ENCODE assay signal across 9 cellular contexts in genomic region chr12:52903855-52904508, GRCh38. TPM values are rescaled to one million over a fixed set of nuclear protein-coding genes. Genes with fewer than 3 reads are reported as not detected.
A peak's percentile ranks its signal among the peaks of the same experiment; 100 is the strongest.
DNase-seq lines count a peak whose midpoint lies in the region; ATAC-seq, FAIRE-seq and TF ChIP-seq lines count a peak whose summit lies in the region.
"Had no signal": no experiment of that assay in that cellular context is flagged by ENCODE, and none has a peak within 500 bp of the region (broad histone marks: within the 10 kb centered on the region; RNA-seq: fewer than 3 reads in every experiment).

No MANE protein-coding gene starts in this region.

- in situ Hi-C loops in HepG2 (cut with HindIII; ENCODE audit: extremely low pct_ligation_motif_present, low pct_unique_long_range_greater_than_20kb) = no loop called here

- peak overlapping the region; percentile 65 for H3K4me2 ChIP-seq in HepG2 (ENCODE audit: low read depth, low read length)

- peaks cover 14 to 32% of the 10 kb centered on the region in 2 experiments for H3K36me3 ChIP-seq in HepG2 (replicated peaks in 1 of 2; ENCODE audit: control insufficient read depth in 1 of 2, insufficient read depth in 2 of 2, low read length in 2 of 2)
- H3K36me3 ChIP-seq: SJSA1 had no signal

- POLR2A ChIA-PET in MCF 10A (lab: Yijun Ruan, JAX) = interaction anchor here (0.6 to 9.9 kb wide), 12 partner anchors 8 to 1878 kb away, joined by 3 to 159 read pairs (median 6); partner anchors contain the start of genes EIF4B, KRT18, KRT5 and SLC11A2
- POLR2A ChIA-PET in HepG2 (lab: Yijun Ruan, JAX) = interaction anchor here (0.5 to 18.0 kb wide), 22 partner anchors 9 to 107 kb away, joined by 3 to 465 read pairs (median 14); partner anchors contain the start of genes EIF4B and KRT18

- TF ChIP-seq CTCF in MCF 10A (IDR thresholded peaks at IDR 0.05; ENCODE audit: unreplicated experiment) = no peak
- no peak for TF ChIP-seq CTCF in HepG2 (CRISPR knock-in tag; IDR thresholded peaks at IDR 0.05)

- peak; percentile 43 for DNase-seq in RKO (ENCODE audit: low spot score)
- DNase-seq in MCF 10A (ENCODE audit: unreplicated experiment) = peak; percentile 68
- peak; percentile 87 for DNase-seq in HepG2 (ENCODE audit: low spot score)

- peak overlapping the region; percentile 98 for H3K27ac ChIP-seq in HepG2 (ENCODE audit: extremely low read length, insufficient read depth, low read length)
- H3K27ac ChIP-seq: SJSA1 had no signal

- H3K27me3 Mint-ChIP-seq in MCF 10A (ENCODE audit: insufficient read depth, unreplicated experiment) = no peaks in the 10 kb centered on the region
- no peaks in the 10 kb centered on the region for H3K27me3 Mint-ChIP-seq in stimulated activated naive CD8-positive, alpha-beta T cell treated with anti-CD3 and anti-CD28 coated beads, Interleukin-15, Interleukin-2, amounts not matched to agents 100 ng/mL and 50 ng/mL, for 24 hours

- H3K9me3 ChIP-seq in HepG2 (ENCODE audit: low read length) = no peaks in the 10 kb centered on the region
- H3K9me3 ChIP-seq: SJSA1 had no signal

- ATAC-seq in HG03045 (IDR thresholded peaks at IDR 0.05; ENCODE audit: unreplicated experiment) = peak; percentile 36
- ATAC-seq in HepG2 = peak; percentile 60
- no peak for ATAC-seq in GM19035 (IDR thresholded peaks at IDR 0.05; ENCODE audit: unreplicated experiment)
- no peak for ATAC-seq in HG02970 (IDR thresholded peaks at IDR 0.05; ENCODE audit: low FRiP score, unreplicated experiment)

- no peaks in the 10 kb centered on the region for H3K9me3 Mint-ChIP-seq in MCF 10A (ENCODE audit: unreplicated experiment)
- no peaks in the 10 kb centered on the region for H3K9me3 Mint-ChIP-seq in stimulated activated naive CD8-positive, alpha-beta T cell treated with anti-CD3 and anti-CD28 coated beads, Interleukin-15, Interleukin-2, amounts not matched to agents 100 ng/mL and 50 ng/mL, for 24 hours

- peak overlapping the region; percentile 100 for H3K9ac ChIP-seq in HepG2 (ENCODE audit: insufficient read depth, low read depth, low read length)

- peak overlapping the region; percentile 76 for H3K4me3 Mint-ChIP-seq in MCF 10A (ENCODE audit: unreplicated experiment)
- peak overlapping the region; percentile 62 for H3K4me3 Mint-ChIP-seq in stimulated activated naive CD8-positive, alpha-beta T cell treated with anti-CD3 and anti-CD28 coated beads, Interleukin-15, Interleukin-2, amounts not matched to agents 100 ng/mL and 50 ng/mL, for 24 hours

- WGBS in HepG2 (ENCODE audit: low lambda C conversion rate) = under 1% methylated on average over 26 of the region's 31 CpGs

- H2AFZ ChIP-seq in HepG2 (ENCODE audit: low read length) = no peak overlapping the region

- CTCF ChIA-PET in MCF 10A (lab: Yijun Ruan, JAX) = interaction anchor here (0.6 to 5.1 kb wide), 9 partner anchors 8 to 688 kb away, joined by 3 to 50 read pairs (median 8); partner anchors contain the start of gene EIF4B
- CTCF ChIA-PET in HepG2 (lab: Yijun Ruan, JAX; ENCODE audit: low intra/inter-chr PET ratio, low total read pairs) = interaction anchor here (1.0 to 3.6 kb wide), 5 partner anchors 17 to 76 kb away, joined by 3 to 50 read pairs (median 8); no protein-coding TSS in a partner anchor

- H3K36me3 Mint-ChIP-seq in MCF 10A (ENCODE audit: insufficient read depth, unreplicated experiment) = peaks cover 28% of the 10 kb centered on the region
- no peaks in the 10 kb centered on the region for H3K36me3 Mint-ChIP-seq in stimulated activated naive CD8-positive, alpha-beta T cell treated with anti-CD3 and anti-CD28 coated beads, Interleukin-15, Interleukin-2, amounts not matched to agents 100 ng/mL and 50 ng/mL, for 24 hours (ENCODE audit: low read depth)

- H4K20me1 ChIP-seq in HepG2 (ENCODE audit: insufficient read depth, low read length) = peaks cover 44% of the 10 kb centered on the region

- peaks cover 32% of the 10 kb centered on the region for H3K4me1 Mint-ChIP-seq in MCF 10A (ENCODE audit: insufficient read depth, unreplicated experiment)
- peaks cover 11% of the 10 kb centered on the region for H3K4me1 Mint-ChIP-seq in stimulated activated naive CD8-positive, alpha-beta T cell treated with anti-CD3 and anti-CD28 coated beads, Interleukin-15, Interleukin-2, amounts not matched to agents 100 ng/mL and 50 ng/mL, for 24 hours (ENCODE audit: low read depth)

- no peaks in the 10 kb centered on the region; a peak in 1 of 5 replicates for H3K27me3 ChIP-seq in HepG2 (ENCODE audit: control insufficient read depth in 1 of 2, insufficient read depth in 2 of 2, low read length in 2 of 2)
- H3K27me3 ChIP-seq: SJSA1 had no signal

- BruUV-seq in MCF 10A (replicated peaks; lab: Mats Ljungman, UMichigan) = no TSS peak
- TSS peak; percentile 97 for BruUV-seq in HepG2 (replicated peaks; lab: Mats Ljungman, UMichigan)

- H3K4me1 ChIP-seq in HepG2 (ENCODE audit: insufficient read depth, low read length) = peaks cover 76% of the 10 kb centered on the region

- peak overlapping the region; percentile 82 for H3K27ac Mint-ChIP-seq in MCF 10A (ENCODE audit: low read depth, unreplicated experiment)
- H3K27ac Mint-ChIP-seq in stimulated activated naive CD8-positive, alpha-beta T cell treated with anti-CD3 and anti-CD28 coated beads, Interleukin-15, Interleukin-2, amounts not matched to agents 100 ng/mL and 50 ng/mL, for 24 hours = peak overlapping the region; percentile 73

- peak in 1 of 2 experiments; percentile 5; a peak in 1 of 4 replicates for TF ChIP-seq POLR2A in HepG2 (IDR thresholded peaks at IDR 0.05; ENCODE audit: insufficient read depth in 1 of 2, low read depth in 2 of 2, low read length in 2 of 2)

- TF ChIP-seq RAD21 in HepG2 (CRISPR knock-in tag; IDR thresholded peaks at IDR 0.05) = no peak

- FAIRE-seq in HepG2 (lab: Jason Lieb, UNC) = no peak

- peaks cover 47% of the 10 kb centered on the region for H3K79me2 ChIP-seq in HepG2 (ENCODE audit: insufficient read depth, low read length)

- H3K4me3 ChIP-seq in GM08714 (ENCODE audit: low read length) = peak overlapping the region; percentile 13; the same call in 1 of the 2 replicates
- H3K4me3 ChIP-seq in HepG2 (replicated peaks in 1 of 3; ENCODE audit: insufficient read depth in 1 of 3, low read depth in 2 of 3, low read length in 3 of 3) = peak overlapping the region; percentile 87 to 99 (median 97)
- H3K4me3 ChIP-seq: SJSA1 had no signal

- TF ChIP-seq EP300 in HepG2 (IDR thresholded peaks at IDR 0.05; ENCODE audit: low read depth in 2 of 2, low read length in 2 of 2) (peak; percentile 50 to 81; a peak in 3 of 4 replicates), HepG2 (CRISPR knock-in tag; IDR thresholded peaks at IDR 0.05; ENCODE audit: borderline replicate concordance) (peak; percentile 19; the same call in 1 of the 2 replicates)

- intact Hi-C loops in MCF 10A (cut with micrococcal nuclease) = loop anchor here (1.0 to 2.0 kb wide), 2 partner anchors 23 to 45 kb away; partner anchors contain the start of gene KRT18
- intact Hi-C loops in HepG2 (cut with micrococcal nuclease; ENCODE audit: unreplicated experiment) = loop anchor here (1.0 to 2.0 kb wide), 2 partner anchors 20 to 45 kb away; partner anchors contain the start of gene KRT18

RNA-seq across cellular contexts. Expression of gene KRT8, which starts 0.9 kb away (rescaled TPM):
- total RNA-seq in MCF 10A (2022) (179 and 230 TPM in 2 replicates), HepG2 (2016; rRNA removed; fragmentation: Illumina TruSeq; extraction: Trizol) (718 and 837 TPM in 2 replicates)
- total RNA-seq in HepG2 (2016; cell fraction: cytosol; rRNA removed; fragmentation: Illumina TruSeq; extraction: Trizol; ENCODE audit: low read depth) = 191 and 201 TPM in 2 replicates
- 754 and 767 TPM in 2 replicates for total RNA-seq in HepG2 (2016; cell fraction: insoluble cytoplasmic fraction; rRNA removed; fragmentation: Illumina TruSeq; extraction: Trizol)
- 220 and 222 TPM in 2 replicates for total RNA-seq in HepG2 (2016; cell fraction: membrane; rRNA removed; fragmentation: Illumina TruSeq; extraction: Trizol)
- total RNA-seq in HepG2 (2016; cell fraction: nucleus; rRNA removed; fragmentation: Illumina TruSeq; extraction: Trizol) = 354 and 362 TPM in 2 replicates
- polyA plus RNA-seq in HepG2 (2011; rRNA removed) = 491 and 498 TPM in 2 replicates
- 564 and 714 TPM in 2 replicates for polyA plus RNA-seq in HepG2 (2011; cell fraction: cytosol; rRNA removed)
- 285 and 288 TPM in 2 replicates for polyA plus RNA-seq in HepG2 (2011; cell fraction: nucleus; rRNA removed)
- 358 and 436 TPM in 2 replicates for polyA plus RNA-seq in HepG2 (2012)
- polyA plus RNA-seq in HepG2 (2016; cell fraction: cytosol; fragmentation: Illumina TruSeq; extraction: Trizol; ENCODE audit: low read depth) = 216 and 219 TPM in 2 replicates
- polyA plus RNA-seq in HepG2 (2016; cell fraction: insoluble cytoplasmic fraction; fragmentation: Illumina TruSeq; extraction: Trizol; ENCODE audit: low read depth) = 863 and 1,042 TPM in 2 replicates
- polyA plus RNA-seq in HepG2 (2016; cell fraction: membrane; fragmentation: Illumina TruSeq; extraction: Trizol; ENCODE audit: low read depth) = 217 and 232 TPM in 2 replicates
- polyA plus RNA-seq in HepG2 (2016; cell fraction: nucleus; fragmentation: Illumina TruSeq; extraction: Trizol; ENCODE audit: insufficient read depth, low read depth) = 558 and 582 TPM in 2 replicates
- 716 and 1,092 TPM in 2 replicates for polyA minus RNA-seq in HepG2 (2011; rRNA and poly(A)+ RNA removed; ENCODE audit: low replicate concordance)
- polyA minus RNA-seq in HepG2 (2011; cell fraction: cytosol; rRNA and poly(A)+ RNA removed) = 354 and 438 TPM in 2 replicates
- polyA minus RNA-seq in HepG2 (2011; cell fraction: nucleus; rRNA and poly(A)+ RNA removed) = 198 and 204 TPM in 2 replicates

RNA-seq across cellular contexts. Expression of gene KRT18, which starts 44.9 kb away (rescaled TPM):
- total RNA-seq in MCF 10A (2022) (659 and 662 TPM in 2 replicates), HepG2 (2016; rRNA removed; fragmentation: Illumina TruSeq; extraction: Trizol) (618 and 762 TPM in 2 replicates)
- 344 and 369 TPM in 2 replicates for total RNA-seq in HepG2 (2016; cell fraction: cytosol; rRNA removed; fragmentation: Illumina TruSeq; extraction: Trizol; ENCODE audit: low read depth)
- total RNA-seq in HepG2 (2016; cell fraction: insoluble cytoplasmic fraction; rRNA removed; fragmentation: Illumina TruSeq; extraction: Trizol) = 631 and 704 TPM in 2 replicates
- total RNA-seq in HepG2 (2016; cell fraction: membrane; rRNA removed; fragmentation: Illumina TruSeq; extraction: Trizol) = 289 and 321 TPM in 2 replicates
- total RNA-seq in HepG2 (2016; cell fraction: nucleus; rRNA removed; fragmentation: Illumina TruSeq; extraction: Trizol) = 291 and 298 TPM in 2 replicates
- 433 and 436 TPM in 2 replicates for polyA plus RNA-seq in HepG2 (2011; rRNA removed)
- 543 and 742 TPM in 2 replicates for polyA plus RNA-seq in HepG2 (2011; cell fraction: cytosol; rRNA removed)
- polyA plus RNA-seq in HepG2 (2011; cell fraction: nucleus; rRNA removed) = 328 and 341 TPM in 2 replicates
- polyA plus RNA-seq in HepG2 (2012) = 356 and 426 TPM in 2 replicates
- 354 and 399 TPM in 2 replicates for polyA plus RNA-seq in HepG2 (2016; cell fraction: cytosol; fragmentation: Illumina TruSeq; extraction: Trizol; ENCODE audit: low read depth)
- polyA plus RNA-seq in HepG2 (2016; cell fraction: insoluble cytoplasmic fraction; fragmentation: Illumina TruSeq; extraction: Trizol; ENCODE audit: low read depth) = 703 and 776 TPM in 2 replicates
- 250 and 261 TPM in 2 replicates for polyA plus RNA-seq in HepG2 (2016; cell fraction: membrane; fragmentation: Illumina TruSeq; extraction: Trizol; ENCODE audit: low read depth)
- 432 and 466 TPM in 2 replicates for polyA plus RNA-seq in HepG2 (2016; cell fraction: nucleus; fragmentation: Illumina TruSeq; extraction: Trizol; ENCODE audit: insufficient read depth, low read depth)
- polyA minus RNA-seq in HepG2 (2011; rRNA and poly(A)+ RNA removed; ENCODE audit: low replicate concordance) = 346 and 697 TPM in 2 replicates
- polyA minus RNA-seq in HepG2 (2011; cell fraction: cytosol; rRNA and poly(A)+ RNA removed) = 294 and 350 TPM in 2 replicates
- polyA minus RNA-seq in HepG2 (2011; cell fraction: nucleus; rRNA and poly(A)+ RNA removed) = 138 and 164 TPM in 2 replicates

RNA-seq across cellular contexts. Expression of gene KRT78, which starts 55.2 kb away (rescaled TPM):
- total RNA-seq in MCF 10A (2022) (not detected in 2 replicates), HepG2 (2016; rRNA removed; fragmentation: Illumina TruSeq; extraction: Trizol) (not detected in 2 replicates)
- total RNA-seq in HepG2 (2016; cell fraction: cytosol; rRNA removed; fragmentation: Illumina TruSeq; extraction: Trizol; ENCODE audit: low read depth) = not detected in 2 replicates
- not detected in 2 replicates for total RNA-seq in HepG2 (2016; cell fraction: insoluble cytoplasmic fraction; rRNA removed; fragmentation: Illumina TruSeq; extraction: Trizol)
- total RNA-seq in HepG2 (2016; cell fraction: membrane; rRNA removed; fragmentation: Illumina TruSeq; extraction: Trizol) = not detected in 2 replicates
- not detected in 2 replicates for total RNA-seq in HepG2 (2016; cell fraction: nucleus; rRNA removed; fragmentation: Illumina TruSeq; extraction: Trizol)
- polyA plus RNA-seq in HepG2 (2011; rRNA removed) = not detected in 2 replicates
- polyA plus RNA-seq in HepG2 (2011; cell fraction: cytosol; rRNA removed) = not detected in 2 replicates
- polyA plus RNA-seq in HepG2 (2011; cell fraction: nucleus; rRNA removed) = not detected in 2 replicates
- not detected in 2 replicates for polyA plus RNA-seq in HepG2 (2012)
- not detected in 2 replicates for polyA plus RNA-seq in HepG2 (2016; cell fraction: cytosol; fragmentation: Illumina TruSeq; extraction: Trizol; ENCODE audit: low read depth)
- polyA plus RNA-seq in HepG2 (2016; cell fraction: insoluble cytoplasmic fraction; fragmentation: Illumina TruSeq; extraction: Trizol; ENCODE audit: low read depth) = not detected in 2 replicates
- polyA plus RNA-seq in HepG2 (2016; cell fraction: membrane; fragmentation: Illumina TruSeq; extraction: Trizol; ENCODE audit: low read depth) = not detected in 2 replicates
- polyA plus RNA-seq in HepG2 (2016; cell fraction: nucleus; fragmentation: Illumina TruSeq; extraction: Trizol; ENCODE audit: insufficient read depth, low read depth) = not detected in 2 replicates
- 0.05 TPM in 1 of 2 replicates, not detected in the other for polyA minus RNA-seq in HepG2 (2011; rRNA and poly(A)+ RNA removed; ENCODE audit: low replicate concordance)
- polyA minus RNA-seq in HepG2 (2011; cell fraction: cytosol; rRNA and poly(A)+ RNA removed) = not detected in 2 replicates
- not detected in 2 replicates for polyA minus RNA-seq in HepG2 (2011; cell fraction: nucleus; rRNA and poly(A)+ RNA removed)

Comparison
In these comparisons a context has a peak if more than half of its experiments do, and no peak if none do; other contexts are left out.
1. ATAC-seq: peak in HG03045 (single experiment) and HepG2 (single experiment); none in GM19035 (single experiment) and HG02970 (single experiment).
2. Peak in every context shown above with its lines, with median percentiles within 50 percentile points of each other: DNase-seq.